ENCODE assay signal across 8 cellular contexts in the genomic region with DNA sequence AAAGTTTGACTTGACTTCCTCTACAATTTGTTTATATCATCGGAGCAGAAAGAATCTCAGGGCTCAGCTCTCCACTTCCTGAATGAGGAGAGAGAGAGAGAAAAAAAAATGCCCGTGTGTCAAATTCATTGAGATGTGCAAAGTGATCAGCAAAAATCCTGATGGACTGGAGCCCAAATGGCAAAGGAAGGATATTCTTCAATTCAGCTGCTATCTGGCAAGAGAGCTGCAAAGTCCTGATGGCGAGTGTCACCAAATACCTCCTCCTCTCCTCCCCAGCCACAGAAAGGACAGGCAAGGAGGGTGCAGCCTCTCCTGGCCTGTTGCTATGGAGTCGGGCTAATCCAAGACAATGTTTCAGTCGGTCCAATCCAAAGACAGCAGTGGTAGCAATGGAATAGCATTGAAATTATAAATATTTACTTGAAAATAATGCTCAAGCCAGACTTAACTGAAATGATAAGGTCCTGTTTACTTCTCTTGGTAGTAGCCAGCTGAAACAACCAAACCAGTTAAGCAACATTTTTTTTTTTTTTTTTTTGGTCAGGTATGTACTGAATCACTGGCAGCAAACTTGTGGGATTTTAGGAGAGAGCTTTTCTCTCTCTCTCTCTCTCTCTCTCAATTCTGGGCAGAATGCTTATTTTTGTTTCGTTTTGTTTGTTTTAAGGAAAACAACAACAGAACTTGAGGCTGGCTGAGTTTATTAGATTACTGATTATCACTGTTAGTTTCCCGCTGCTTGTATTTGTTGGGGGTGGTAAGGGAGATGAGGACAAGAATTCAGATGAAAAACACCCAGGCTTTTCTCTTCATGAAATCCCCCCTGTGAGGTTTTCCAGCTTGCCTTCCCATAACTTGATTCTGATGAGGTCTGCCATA.
DNase-seq lines count a peak whose midpoint lies in the region; ATAC-seq and TF ChIP-seq lines count a peak whose summit lies in the region.

No MANE protein-coding gene starts in this region.

- no peaks in the 10 kb centered on the region for H3K27me3 ChIP-seq in BE2C
- H3K27me3 ChIP-seq in HL-60 (ENCODE audit: insufficient read depth, poor library complexity, severe bottlenecking): no peaks in the 10 kb centered on the region

- H3K27me3 Mint-ChIP-seq in natural killer cell (ENCODE audit: low read depth in 2 of 2): no peaks in the 10 kb centered on the region

- H3K27ac ChIP-seq in HL-60 (replicated peaks): peak overlapping the region; percentile 51

- peak overlapping the region; percentile 46 for H3K4me3 ChIP-seq in BE2C (ENCODE audit: low read depth, low read length)
- H3K4me3 ChIP-seq in HL-60 (replicated peaks; ENCODE audit: insufficient read depth, low read length): no peak overlapping the region
- H3K4me3 ChIP-seq in epithelial cell of proximal tubule (ENCODE audit: low read depth, low read length): peak overlapping the region; percentile 5

- peak overlapping the region; percentile 28 to 63 for H3K27ac Mint-ChIP-seq in natural killer cell

- no peaks in the 10 kb centered on the region for H3K36me3 Mint-ChIP-seq in natural killer cell

- no peaks in the 10 kb centered on the region for H3K9me3 Mint-ChIP-seq in natural killer cell

- no peak for TF ChIP-seq CTCF in BE2C (IDR thresholded peaks at IDR 0.05; ENCODE audit: low read depth, low read length)
- no peak for TF ChIP-seq CTCF in HL-60 (IDR thresholded peaks at IDR 0.05; ENCODE audit: insufficient read depth, low read length)
- TF ChIP-seq CTCF in epithelial cell of proximal tubule (conservative IDR thresholded peaks at IDR 0.05; ENCODE audit: low read depth, low read length): no peak
- no peak for TF ChIP-seq CTCF in natural killer cell (IDR thresholded peaks at IDR 0.05)

- H3K4me3 Mint-ChIP-seq in natural killer cell: peak overlapping the region; percentile 42

- DNase-seq in BE2C (peak; percentile 59), HL-60 (ENCODE audit: low read depth in 1 of 2, low spot score in 1 of 2) (no peak), SW480 (ENCODE audit: low spot score) (peak; percentile 31), epithelial cell of proximal tubule (ENCODE audit: low read depth) (no peak), natural killer cell (no peak)
- no peak for DNase-seq in stimulated activated CD4-positive, alpha-beta T cell treated with anti-CD3 and anti-CD28 coated beads, Interleukin-2, amount 100 ng/mL, for 48 hours
- no peak for DNase-seq in activated CD4-positive, alpha-beta T cell treated with anti-CD3 and anti-CD28 coated beads for 4 hours

- intact Hi-C loops in natural killer cell (cut with micrococcal nuclease): no loop called here

- H3K9me3 ChIP-seq in BE2C: no peaks in the 10 kb centered on the region

- H3K4me1 ChIP-seq in BE2C: peaks cover 20% of the 10 kb centered on the region

- H3K4me1 Mint-ChIP-seq in natural killer cell: peaks cover 34 to 42% of the 10 kb centered on the region in 2 donors

- ATAC-seq in natural killer cell: no peak
- no peak for ATAC-seq in HG03460 (IDR thresholded peaks at IDR 0.05; ENCODE audit: unreplicated experiment)

- H3K36me3 ChIP-seq in BE2C: no peaks in the 10 kb centered on the region

Comparison
In these comparisons a context has a peak if more than half of its experiments do, and no peak if none do; other contexts are left out.
1. DNase-seq: peak in BE2C (single experiment) and SW480 (single experiment); none in HL-60 (0 of 2), epithelial cell of proximal tubule (single experiment), natural killer cell (single experiment), stimulated activated CD4-positive, alpha-beta T cell treated with anti-CD3 and anti-CD28 coated beads, Interleukin-2, amount 100 ng/mL, for 48 hours (0 of 2) and activated CD4-positive, alpha-beta T cell treated with anti-CD3 and anti-CD28 coated beads for 4 hours (0 of 2).